In genomic region chr9:96241391-96241809, GRCh38 we compare ENCODE assay signal across 10 cellular contexts.
DNase-seq lines count a peak whose midpoint lies in the region; ATAC-seq, FAIRE-seq and TF ChIP-seq lines count a peak whose summit lies in the region.
"Had no signal": no experiment of that assay in that cellular context is flagged by ENCODE, and none has a peak within 500 bp of the region (broad histone marks: within the 10 kb centered on the region; RNA-seq: fewer than 3 reads in every experiment).

No MANE protein-coding gene starts in this region.

- H3K27ac Mint-ChIP-seq in activated CD4-positive, alpha-beta memory T cell treated with anti-CD3 and anti-CD28 coated beads for 36 hours: no peak overlapping the region
- H3K27ac Mint-ChIP-seq in immature natural killer cell (peak overlapping the region in 3 of 6 donors; percentile 83 to 85 (median 84)), WTC11 (no peak overlapping the region)

- no peaks in the 10 kb centered on the region for H3K9me3 Mint-ChIP-seq in activated CD4-positive, alpha-beta memory T cell treated with anti-CD3 and anti-CD28 coated beads for 36 hours
- H3K9me3 Mint-ChIP-seq in immature natural killer cell (no peaks in the 10 kb centered on the region), WTC11 (peaks cover 18% of the 10 kb centered on the region)

- H3K36me3 Mint-ChIP-seq in activated CD4-positive, alpha-beta memory T cell treated with anti-CD3 and anti-CD28 coated beads for 36 hours: no peaks in the 10 kb centered on the region
- H3K36me3 Mint-ChIP-seq in immature natural killer cell (no peaks in the 10 kb centered on the region), WTC11 (peaks cover 4% of the 10 kb centered on the region)

- CTCF ChIA-PET in activated CD4-positive, alpha-beta memory T cell treated with anti-CD3 and anti-CD28 coated beads for 36 hours (lab: Charles Lee): no interaction called here
- CTCF ChIA-PET in WTC11 (lab: Charles Lee): interaction anchor here (5.4 kb wide), 1 partner anchor 76 kb away, joined by 35 read pairs; no protein-coding TSS in a partner anchor

- no peak for TF ChIP-seq POLR2A in H54 (IDR thresholded peaks at IDR 0.05; ENCODE audit: low read depth, low read length)

- H3K4me3 Mint-ChIP-seq in activated CD4-positive, alpha-beta memory T cell treated with anti-CD3 and anti-CD28 coated beads for 36 hours: peak overlapping the region; percentile 34
- H3K4me3 Mint-ChIP-seq in immature natural killer cell (peak overlapping the region; percentile 22 to 77 (median 55)), WTC11 (no peak overlapping the region)

- H3K4me1 Mint-ChIP-seq in activated CD4-positive, alpha-beta memory T cell treated with anti-CD3 and anti-CD28 coated beads for 36 hours (ENCODE audit: low read depth): peaks cover 17% of the 10 kb centered on the region
- H3K4me1 Mint-ChIP-seq in immature natural killer cell: peaks cover 16 to 29% of the 10 kb centered on the region in 2 donors
- peaks cover 2% of the 10 kb centered on the region; the same call in 1 of the 2 replicates for H3K4me1 Mint-ChIP-seq in WTC11

- peak; percentile 85 for FAIRE-seq in H54 (lab: Jason Lieb, UNC)

- ATAC-seq in HG03159 (IDR thresholded peaks at IDR 0.05; ENCODE audit: unreplicated experiment) (no peak), HG03442 (IDR thresholded peaks at IDR 0.05; ENCODE audit: unreplicated experiment) (no peak), WTC11 (no peak)

- intact Hi-C loops in activated CD4-positive, alpha-beta memory T cell treated with anti-CD3 and anti-CD28 coated beads for 36 hours (cut with micrococcal nuclease): loop anchor here (1.0 to 2.0 kb wide), 4 partner anchors 91 to 517 kb away; no protein-coding TSS in a partner anchor

- H3K27me3 Mint-ChIP-seq in activated CD4-positive, alpha-beta memory T cell treated with anti-CD3 and anti-CD28 coated beads for 36 hours: peaks cover 69% of the 10 kb centered on the region
- peaks cover 26 to 48% (median 39%) of the 10 kb centered on the region in 3 donors for H3K27me3 Mint-ChIP-seq in immature natural killer cell (ENCODE audit: low read depth in 3 of 3)
- no peaks in the 10 kb centered on the region for H3K27me3 Mint-ChIP-seq in WTC11 (ENCODE audit: low read depth)

- TF ChIP-seq CTCF in WTC11 (IDR thresholded peaks at IDR 0.05): no peak

- POLR2A ChIA-PET in activated CD4-positive, alpha-beta memory T cell treated with anti-CD3 and anti-CD28 coated beads for 36 hours (lab: Charles Lee): no interaction called here
- POLR2A ChIA-PET in WTC11 (lab: Charles Lee): no interaction called here

- DNase-seq in GF-D8 (lab: John Stamatoyannopoulos, UW) (peak; percentile 6), H54 (ENCODE audit: insufficient read length, low spot score) (no peak), immature natural killer cell (peak; percentile 66 to 71 (median 70)), NOMO-1 treated with DMSO at 0.1 percent for 48 hours (lab: John Stamatoyannopoulos, UW; ENCODE audit: unreplicated experiment) (no peak), WTC11 (ENCODE audit: low spot score) (no peak)
- DNase-seq in activated CD4-positive, alpha-beta memory T cell treated with anti-CD3 and anti-CD28 coated beads for 36 hours: peak; percentile 84
- DNase-seq: posterior cingulate gyrus, substantia nigra had no signal

TF ChIP-seq in WTC11, 78 proteins besides CTCF, POLR2A, EP300 and RAD21:
- TF ChIP-seq ZNF263 (CRISPR knock-in tag; IDR thresholded peaks at IDR 0.05; ENCODE audit: low read depth) (no peak), MXD4 (CRISPR knock-in tag; IDR thresholded peaks at IDR 0.05; ENCODE audit: borderline replicate concordance) (no peak), TCF7 (CRISPR knock-in tag; IDR thresholded peaks at IDR 0.05; ENCODE audit: low read depth) (no peak), PREB (CRISPR knock-in tag; IDR thresholded peaks at IDR 0.05; ENCODE audit: borderline replicate concordance) (no peak), TEAD1 (CRISPR knock-in tag; IDR thresholded peaks at IDR 0.05) (no peak), NR1H2 (CRISPR knock-in tag; IDR thresholded peaks at IDR 0.05) (no peak), FOXP1 (CRISPR knock-in tag; IDR thresholded peaks at IDR 0.05; ENCODE audit: borderline replicate concordance) (no peak), IRF1 (CRISPR knock-in tag; IDR thresholded peaks at IDR 0.05) (no peak), ARID4B (CRISPR knock-in tag; IDR thresholded peaks at IDR 0.05; ENCODE audit: borderline replicate concordance) (no peak), RELA (CRISPR knock-in tag; IDR thresholded peaks at IDR 0.05; ENCODE audit: borderline replicate concordance) (no peak), NFE2L1 (CRISPR knock-in tag; IDR thresholded peaks at IDR 0.05) (no peak), JUN (CRISPR knock-in tag; IDR thresholded peaks at IDR 0.05) (no peak), SMAD3 (CRISPR knock-in tag; IDR thresholded peaks at IDR 0.05; ENCODE audit: borderline replicate concordance) (no peak), FOXK1 (CRISPR knock-in tag; IDR thresholded peaks at IDR 0.05) (no peak), ZMAT4 (CRISPR knock-in tag; IDR thresholded peaks at IDR 0.05) (no peak), ZNF512 (CRISPR knock-in tag; IDR thresholded peaks at IDR 0.05; ENCODE audit: borderline replicate concordance) (no peak), TP53 (CRISPR knock-in tag; IDR thresholded peaks at IDR 0.05) (no peak), ZNF219 (CRISPR knock-in tag; IDR thresholded peaks at IDR 0.05; ENCODE audit: borderline replicate concordance) (no peak), NFYB (CRISPR knock-in tag; conservative IDR thresholded peaks at IDR 0.05; ENCODE audit: low read depth) (no peak)

Comparison
In these comparisons a context has a peak if more than half of its experiments do, and no peak if none do; other contexts are left out.
1. DNase-seq: peak in GF-D8 (single experiment), activated CD4-positive, alpha-beta memory T cell treated with anti-CD3 and anti-CD28 coated beads for 36 hours (single experiment) and immature natural killer cell (3 of 3); none in H54 (single experiment), NOMO-1 treated with DMSO at 0.1 percent for 48 hours (single experiment) and WTC11 (single experiment).